Comparison of ENCODE assay signal across 9 cellular contexts in the genomic region with DNA sequence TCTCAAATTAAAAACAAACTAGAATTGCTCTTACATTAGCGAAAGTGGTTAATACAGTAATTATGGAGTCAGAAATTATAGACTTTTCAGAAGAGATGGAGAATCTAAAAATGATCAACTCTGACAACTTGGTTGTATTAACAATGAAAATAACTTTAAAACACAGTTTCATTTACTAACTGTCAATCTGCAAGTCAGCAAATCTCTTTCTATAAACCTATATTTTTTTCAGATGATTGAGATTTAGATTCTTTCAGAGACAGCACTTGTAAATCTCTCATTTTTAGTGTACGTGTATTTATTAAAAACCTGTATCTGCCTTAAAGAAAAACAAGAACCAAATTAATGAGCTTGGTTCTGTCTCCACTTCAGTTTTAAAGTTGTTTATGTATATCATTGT.
"Had no signal": no experiment of that assay in that cellular context is flagged by ENCODE, and none has a peak within 500 bp of the region (broad histone marks: within the 10 kb centered on the region; RNA-seq: fewer than 3 reads in every experiment).

No MANE protein-coding gene starts in this region.

- H3K27me3 Mint-ChIP-seq: IgD-negative memory B cell had no signal

- H3K27ac ChIP-seq: GM23248, HL-60 had no signal

- H3K36me3 ChIP-seq: HAP-1 had no signal

- H3K4me3 Mint-ChIP-seq: HFFc6, IgD-negative memory B cell had no signal

- H3K4me3 ChIP-seq: GM23248, HAP-1 had no signal

- H3K36me3 Mint-ChIP-seq: IgD-negative memory B cell had no signal

- DNase-seq: GM23248, GOT3, H7, HFFc6, KG1 had no signal

- H3K9ac ChIP-seq: GM23248 had no signal

- H3K9me3 ChIP-seq: HAP-1 had no signal

- H2AFZ ChIP-seq: GM23248 had no signal

- ATAC-seq: HCT116 had no signal

- H3K4me1 ChIP-seq: HAP-1 had no signal

- H3K4me1 Mint-ChIP-seq: IgD-negative memory B cell had no signal

- H3K27ac Mint-ChIP-seq: HFFc6, IgD-negative memory B cell had no signal
